23 cellular contexts compared by ENCODE assay signal in the genomic region with DNA sequence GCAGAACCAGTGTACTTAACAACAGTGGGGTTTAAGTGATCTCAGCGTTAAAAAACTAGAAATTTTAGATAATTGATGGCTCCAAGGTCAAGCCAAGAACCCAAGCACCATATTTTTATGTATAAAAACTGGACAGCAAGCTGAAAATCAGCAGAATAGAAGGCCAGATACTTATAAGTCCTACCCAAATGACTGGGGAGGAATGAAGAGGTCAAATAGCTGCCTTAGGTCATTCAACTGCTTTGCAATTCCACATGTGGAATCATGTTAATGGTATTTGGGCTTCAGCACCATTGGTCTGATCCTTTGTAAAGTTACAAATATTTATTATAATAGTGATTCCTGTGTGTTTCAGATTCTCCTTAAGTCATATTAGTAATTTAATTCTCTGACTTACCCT.
DNase-seq lines count a peak whose midpoint lies in the region; ATAC-seq and TF ChIP-seq lines count a peak whose summit lies in the region.
"Had no signal": no experiment of that assay in that cellular context is flagged by ENCODE, and none has a peak within 500 bp of the region (broad histone marks: within the 10 kb centered on the region; RNA-seq: fewer than 3 reads in every experiment).

No MANE protein-coding gene starts in this region.

- no peak overlapping the region for H3K23ac ChIP-seq in trophoblast cell (ENCODE audit: low read length)

- no peak overlapping the region for H3K27ac ChIP-seq in trophoblast cell (ENCODE audit: low read depth, low read length)
- H3K27ac ChIP-seq: adrenal gland, sigmoid colon, thoracic aorta had no signal

- DNase-seq in EH (ENCODE audit: low read depth) (peak; percentile 83), amniotic epithelial cell (ENCODE audit: low read depth) (peak; percentile 16), fibroblast of villous mesenchyme (ENCODE audit: low read depth) (peak; percentile 85), trophoblast cell (peak; percentile 8 to 70), NCI-H446 (lab: John Stamatoyannopoulos, UW) (no peak), SIG-M5 (lab: John Stamatoyannopoulos, UW) (no peak), DMS153 treated with DMSO at 0.1 percent for 48 hours (lab: John Stamatoyannopoulos, UW; ENCODE audit: unreplicated experiment) (no peak)
- DNase-seq: activated B cell treated with CpG ODN at 0.5 μM for 24 hours; activated CD4-positive, alpha-beta memory T cell treated with anti-CD3 and anti-CD28 coated beads for 36 hours; activated gamma-delta T cell treated with Interleukin-2 at 50 U/mL for 16 hours; adrenal gland; CD8-positive, alpha-beta memory T cell; central memory CD4-positive, alpha-beta T cell; DMS79 treated with DMSO at 0.1 percent for 48 hours; NCI-H1105 treated with DMSO at 0.1 percent for 48 hours; NCI-H2107; NCI-H510A treated with DMSO at 0.1 percent for 48 hours; sigmoid colon; T-helper 9 cell had no signal

- no peaks in the 10 kb centered on the region for H3K79me2 ChIP-seq in trophoblast cell (ENCODE audit: control insufficient read depth, insufficient read depth, low read length, poor library complexity)

- no peak overlapping the region for H2BK120ac ChIP-seq in trophoblast cell (ENCODE audit: insufficient read depth, low read length, poor library complexity)

- H3K9ac ChIP-seq in trophoblast cell (ENCODE audit: low read length) = no peak overlapping the region

- H3K27me3 ChIP-seq in trophoblast cell (ENCODE audit: insufficient read depth, low read length) = no peaks in the 10 kb centered on the region
- H3K27me3 ChIP-seq: adrenal gland, sigmoid colon had no signal

- no peak overlapping the region for H3K4me2 ChIP-seq in trophoblast cell (ENCODE audit: low read length)

- H3K4me1 ChIP-seq in trophoblast cell (ENCODE audit: control insufficient read depth in 1 of 2, insufficient read depth in 2 of 2, low read length in 2 of 2) = no peaks in the 10 kb centered on the region

- no peak overlapping the region for H2AK5ac ChIP-seq in trophoblast cell (ENCODE audit: low read length)

- no peak overlapping the region for H3K18ac ChIP-seq in trophoblast cell (ENCODE audit: low read length)

- no peaks in the 10 kb centered on the region for H3K36me3 ChIP-seq in trophoblast cell (ENCODE audit: control insufficient read depth in 1 of 2, insufficient read depth in 2 of 2, low read length in 2 of 2)
- H3K36me3 ChIP-seq: adrenal gland, sigmoid colon, thoracic aorta had no signal

- TF ChIP-seq CTCF in fibroblast of villous mesenchyme (IDR thresholded peaks at IDR 0.05; ENCODE audit: insufficient read depth, low read depth, low read length) = no peak

- H4K91ac ChIP-seq in trophoblast cell (ENCODE audit: low read depth, low read length) = no peak overlapping the region

- H3K4ac ChIP-seq in trophoblast cell (ENCODE audit: low read depth, low read length) = no peak overlapping the region

- no peak overlapping the region for H3K14ac ChIP-seq in trophoblast cell (ENCODE audit: low read length)

- no peaks in the 10 kb centered on the region for H3K9me3 ChIP-seq in trophoblast cell (ENCODE audit: insufficient read depth, low read depth, low read length)
- H3K9me3 ChIP-seq: adrenal gland, sigmoid colon, thoracic aorta had no signal

- no CpG with 5 or more reads among the region's 1 CpG for WGBS in trophoblast cell (ENCODE audit: extremely low coverage, insufficient coverage, insufficient read length)

- H4K12ac ChIP-seq in trophoblast cell (ENCODE audit: low read depth, low read length) = no peak overlapping the region

- no peak overlapping the region for H2AFZ ChIP-seq in trophoblast cell (ENCODE audit: insufficient read depth, low read length, poor library complexity)

- H2BK12ac ChIP-seq in trophoblast cell (ENCODE audit: low read length) = no peak overlapping the region

- ATAC-seq in HG02840 (IDR thresholded peaks at IDR 0.05; ENCODE audit: low FRiP score, unreplicated experiment) = no peak
- ATAC-seq: esophagus mucosa; stimulated activated effector memory CD8-positive, alpha-beta T cell treated with anti-CD3 and anti-CD28 coated beads, Interleukin-12 subunit alpha, Interleukin-12 subunit beta, amount 100 ng/mL, for 72 hours had no signal

- H3K4me3 ChIP-seq in fibroblast of villous mesenchyme (ENCODE audit: low read depth, low read length) (no peak overlapping the region), trophoblast cell (ENCODE audit: low read depth, low read length) (no peak overlapping the region)
- H3K4me3 ChIP-seq: adrenal gland, sigmoid colon, thoracic aorta had no signal

- no peak overlapping the region for H4K8ac ChIP-seq in trophoblast cell (ENCODE audit: low read depth, low read length)

- no peak overlapping the region for H2BK5ac ChIP-seq in trophoblast cell (ENCODE audit: low read depth, low read length, poor library complexity)

- no peaks in the 10 kb centered on the region for H3K79me1 ChIP-seq in trophoblast cell (ENCODE audit: low read length)

Comparison
In these comparisons a context has a peak if more than half of its experiments do, and no peak if none do; other contexts are left out.
1. DNase-seq: peak in EH (single experiment), amniotic epithelial cell (single experiment), fibroblast of villous mesenchyme (single experiment) and trophoblast cell (2 of 2); none in NCI-H446 (0 of 2), SIG-M5 (single experiment) and DMS153 treated with DMSO at 0.1 percent for 48 hours (single experiment).